ENCODE assay signal across 1 cellular context in genomic region chr1:54865238-54866073, GRCh38.
TF ChIP-seq lines count a peak whose summit lies in the region.

No MANE protein-coding gene starts in this region.

TF ChIP-seq in HepG2, 621 proteins besides CTCF, POLR2A, EP300 and RAD21 (continued from another document and continues in another):
- TF ChIP-seq, protein P1, sequence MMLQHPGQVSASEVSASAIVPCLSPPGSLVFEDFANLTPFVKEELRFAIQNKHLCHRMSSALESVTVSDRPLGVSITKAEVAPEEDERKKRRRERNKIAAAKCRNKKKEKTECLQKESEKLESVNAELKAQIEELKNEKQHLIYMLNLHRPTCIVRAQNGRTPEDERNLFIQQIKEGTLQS (CRISPR knock-in tag; IDR thresholded peaks at IDR 0.05) = 0 out of 2 replicates have a peak, but pooled peaks have one; percentile 16
- TF ChIP-seq REST (IDR thresholded peaks at IDR 0.05; ENCODE audit: borderline replicate concordance in 1 of 2, low read depth in 1 of 2, low read length in 2 of 2) (no peak; a peak in 1 of 4 replicates), YEATS4 (CRISPR knock-in tag; IDR thresholded peaks at IDR 0.05; ENCODE audit: borderline replicate concordance) (no peak), KLF16 (CRISPR knock-in tag; IDR thresholded peaks at IDR 0.05) (no peak), KMT2B (CRISPR knock-in tag; IDR thresholded peaks at IDR 0.05) (no peak), HNF1A (IDR thresholded peaks at IDR 0.05; ENCODE audit: low read depth) (peak; percentile 88), HNF1A (CRISPR knock-in tag; IDR thresholded peaks at IDR 0.05; ENCODE audit: borderline replicate concordance) (peak; percentile 96), ZMYM2 (CRISPR knock-in tag; IDR thresholded peaks at IDR 0.05) (no peak), ZNF276 (CRISPR knock-in tag; IDR thresholded peaks at IDR 0.05; ENCODE audit: low read depth) (no peak), ZBTB38 (CRISPR knock-in tag; IDR thresholded peaks at IDR 0.05) (no peak), ZZZ3 (CRISPR knock-in tag; IDR thresholded peaks at IDR 0.05; ENCODE audit: borderline replicate concordance) (no peak), ZNF710 (CRISPR knock-in tag; IDR thresholded peaks at IDR 0.05; ENCODE audit: borderline replicate concordance) (no peak; the same call in 1 of the 2 replicates), ZNF724P (CRISPR knock-in tag; IDR thresholded peaks at IDR 0.05; ENCODE audit: borderline replicate concordance) (no peak), RXRA (CRISPR knock-in tag; IDR thresholded peaks at IDR 0.05) (peak; percentile 92; the same call in 1 of the 2 replicates), SP2 (CRISPR knock-in tag; IDR thresholded peaks at IDR 0.05) (no peak), HNRNPL (IDR thresholded peaks at IDR 0.05; ENCODE audit: low read depth, low read length) (peak; percentile 71; the same call in 1 of the 2 replicates), NCOA2 (CRISPR knock-in tag; IDR thresholded peaks at IDR 0.05) (peak; percentile 89), ZSCAN20 (CRISPR knock-in tag; IDR thresholded peaks at IDR 0.05; ENCODE audit: borderline replicate concordance) (no peak), ZMAT3 (CRISPR knock-in tag; conservative IDR thresholded peaks at IDR 0.05) (no peak), ESRRA (CRISPR knock-in tag; IDR thresholded peaks at IDR 0.05; ENCODE audit: low read depth) (peak; percentile 69; the same call in 1 of the 2 replicates), ZNF562 (CRISPR knock-in tag; IDR thresholded peaks at IDR 0.05; ENCODE audit: borderline replicate concordance) (no peak), ERF (CRISPR knock-in tag; IDR thresholded peaks at IDR 0.05) (peak; percentile 77; the same call in 1 of the 2 replicates), MAZ (IDR thresholded peaks at IDR 0.05; ENCODE audit: borderline replicate concordance, low read depth, low read length) (0 out of 2 replicates have a peak, but pooled peaks have one; percentile 52), MAZ (CRISPR knock-in tag; IDR thresholded peaks at IDR 0.05; ENCODE audit: low read depth) (peak; percentile 55; the same call in 1 of the 2 replicates), SAP130 (CRISPR knock-in tag; IDR thresholded peaks at IDR 0.05; ENCODE audit: low read depth) (peak; percentile 92), PHF20 (CRISPR knock-in tag; IDR thresholded peaks at IDR 0.05) (no peak), NR2F6 (IDR thresholded peaks at IDR 0.05) (peak; percentile 71), NR2F6 (CRISPR knock-in tag; IDR thresholded peaks at IDR 0.05) (peak; percentile 79), ZNF619 (CRISPR knock-in tag; IDR thresholded peaks at IDR 0.05) (no peak), KLF13 (CRISPR knock-in tag; IDR thresholded peaks at IDR 0.05) (no peak), ZNF577 (CRISPR knock-in tag; IDR thresholded peaks at IDR 0.05; ENCODE audit: borderline replicate concordance, low read depth) (no peak), RERE (CRISPR knock-in tag; IDR thresholded peaks at IDR 0.05; ENCODE audit: low read depth) (peak; percentile 66), TEAD3 (CRISPR knock-in tag; optimal IDR thresholded peaks at IDR 0.05; ENCODE audit: borderline replicate concordance) (peak; percentile 78), ZBTB8A (CRISPR knock-in tag; IDR thresholded peaks at IDR 0.05; ENCODE audit: borderline replicate concordance, low read depth) (no peak), TOE1 (CRISPR knock-in tag; IDR thresholded peaks at IDR 0.05) (no peak), EEA1 (CRISPR knock-in tag; IDR thresholded peaks at IDR 0.05; ENCODE audit: borderline replicate concordance) (0 out of 2 replicates have a peak, but pooled peaks have one; percentile 12), ZC3H4 (CRISPR knock-in tag; IDR thresholded peaks at IDR 0.05; ENCODE audit: borderline replicate concordance) (no peak)
- TF ChIP-seq, protein P2, sequence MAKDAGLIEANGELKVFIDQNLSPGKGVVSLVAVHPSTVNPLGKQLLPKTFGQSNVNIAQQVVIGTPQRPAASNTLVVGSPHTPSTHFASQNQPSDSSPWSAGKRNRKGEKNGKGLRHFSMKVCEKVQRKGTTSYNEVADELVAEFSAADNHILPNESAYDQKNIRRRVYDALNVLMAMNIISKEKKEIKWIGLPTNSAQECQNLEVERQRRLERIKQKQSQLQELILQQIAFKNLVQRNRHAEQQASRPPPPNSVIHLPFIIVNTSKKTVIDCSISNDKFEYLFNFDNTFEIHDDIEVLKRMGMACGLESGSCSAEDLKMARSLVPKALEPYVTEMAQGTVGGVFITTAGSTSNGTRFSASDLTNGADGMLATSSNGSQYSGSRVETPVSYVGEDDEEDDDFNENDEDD (CRISPR knock-in tag; IDR thresholded peaks at IDR 0.05; ENCODE audit: borderline replicate concordance) = peak; percentile 29; the same call in 1 of the 2 replicates
- TF ChIP-seq, protein P3, sequence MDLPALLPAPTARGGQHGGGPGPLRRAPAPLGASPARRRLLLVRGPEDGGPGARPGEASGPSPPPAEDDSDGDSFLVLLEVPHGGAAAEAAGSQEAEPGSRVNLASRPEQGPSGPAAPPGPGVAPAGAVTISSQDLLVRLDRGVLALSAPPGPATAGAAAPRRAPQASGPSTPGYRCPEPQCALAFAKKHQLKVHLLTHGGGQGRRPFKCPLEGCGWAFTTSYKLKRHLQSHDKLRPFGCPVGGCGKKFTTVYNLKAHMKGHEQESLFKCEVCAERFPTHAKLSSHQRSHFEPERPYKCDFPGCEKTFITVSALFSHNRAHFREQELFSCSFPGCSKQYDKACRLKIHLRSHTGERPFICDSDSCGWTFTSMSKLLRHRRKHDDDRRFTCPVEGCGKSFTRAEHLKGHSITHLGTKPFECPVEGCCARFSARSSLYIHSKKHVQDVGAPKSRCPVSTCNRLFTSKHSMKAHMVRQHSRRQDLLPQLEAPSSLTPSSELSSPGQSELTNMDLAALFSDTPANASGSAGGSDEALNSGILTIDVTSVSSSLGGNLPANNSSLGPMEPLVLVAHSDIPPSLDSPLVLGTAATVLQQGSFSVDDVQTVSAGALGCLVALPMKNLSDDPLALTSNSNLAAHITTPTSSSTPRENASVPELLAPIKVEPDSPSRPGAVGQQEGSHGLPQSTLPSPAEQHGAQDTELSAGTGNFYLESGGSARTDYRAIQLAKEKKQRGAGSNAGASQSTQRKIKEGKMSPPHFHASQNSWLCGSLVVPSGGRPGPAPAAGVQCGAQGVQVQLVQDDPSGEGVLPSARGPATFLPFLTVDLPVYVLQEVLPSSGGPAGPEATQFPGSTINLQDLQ (CRISPR knock-in tag; IDR thresholded peaks at IDR 0.05) = no peak
